7 cellular contexts compared by ENCODE assay signal in the genomic region with DNA sequence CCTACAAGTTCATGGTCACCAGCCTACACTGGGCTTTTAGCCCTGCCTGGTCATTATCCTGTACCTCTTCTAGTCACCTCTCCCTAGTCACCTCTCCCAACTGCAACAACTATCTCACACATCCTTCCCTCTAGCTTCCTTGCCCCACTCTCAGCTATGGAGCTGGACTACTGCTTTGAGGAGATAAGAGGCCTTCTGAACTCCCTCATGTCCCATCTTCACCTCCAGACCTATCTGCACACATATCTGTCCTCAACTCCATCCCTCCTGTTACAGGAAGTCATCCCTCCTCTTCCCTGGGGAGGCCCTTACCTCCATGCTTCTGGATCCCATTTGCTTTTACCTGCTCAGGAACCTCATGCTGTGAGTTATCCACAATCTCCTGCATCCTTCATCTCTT. TPM values are rescaled to one million over a fixed set of nuclear protein-coding genes. Genes with fewer than 3 reads are reported as not detected.
"Had no signal": no experiment of that assay in that cellular context is flagged by ENCODE, and none has a peak within 500 bp of the region (broad histone marks: within the 10 kb centered on the region; RNA-seq: fewer than 3 reads in every experiment).

No MANE protein-coding gene starts in this region.

- DNase-seq: GDM1, GF-D8 had no signal

- H3K4me3 ChIP-seq: GM12878 had no signal

- FAIRE-seq: G401.6, GM12878, GM12892, GM18507, GM19239 had no signal

- ATAC-seq: GM12878 had no signal

RNA-seq across cellular contexts. Expression of gene CNTFR, which starts 16.7 kb away (rescaled TPM):
- total RNA-seq: GM12878 had no signal
- polyA plus RNA-seq: GM12878 had no signal

RNA-seq across cellular contexts. Expression of gene ARID3C, which starts 22.7 kb away (rescaled TPM):
- total RNA-seq: GM12878 had no signal
- polyA plus RNA-seq: GM12878 had no signal
